8 cellular contexts compared by ENCODE assay signal in the genomic region with DNA sequence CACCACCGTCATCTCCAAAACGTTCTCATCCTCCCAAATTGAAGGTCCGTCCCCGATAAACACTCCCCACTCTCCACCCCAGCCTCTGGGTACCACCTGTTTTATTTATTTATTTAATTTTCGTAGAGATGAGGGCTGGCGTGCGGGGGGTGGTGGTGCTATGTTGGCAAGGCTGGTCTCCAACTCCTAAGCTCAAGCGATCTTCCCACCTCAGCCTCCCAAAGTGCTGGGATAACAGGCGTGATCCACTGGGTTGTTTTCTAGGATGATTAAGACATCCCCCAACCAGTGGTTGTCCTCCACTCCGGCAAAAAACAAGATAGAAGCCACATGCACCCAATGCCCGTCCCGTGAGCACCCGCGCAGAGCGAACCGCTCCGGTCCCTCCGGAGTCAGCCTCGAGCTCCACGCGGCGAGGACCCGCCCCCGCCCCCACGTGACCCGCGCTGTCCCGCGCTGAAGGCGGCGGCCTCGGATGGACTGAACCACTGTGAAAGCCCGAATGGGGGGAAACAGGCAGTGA. TPM values are rescaled to one million over a fixed set of nuclear protein-coding genes. Genes with fewer than 3 reads are reported as not detected.
DNase-seq lines count a peak whose midpoint lies in the region; FAIRE-seq and TF ChIP-seq lines count a peak whose summit lies in the region.

No MANE protein-coding gene starts in this region.

- peak in 1 of 2 donors; percentile 43 for TF ChIP-seq POLR2A in thyroid gland (IDR thresholded peaks at IDR 0.05)

- H3K4me3 ChIP-seq in osteoblast (ENCODE audit: insufficient read depth, low read length) (peak overlapping the region; percentile 96), thyroid gland (replicated peaks in 1 of 3) (peak overlapping the region; percentile 0 to 96 (median 8))

- H3K27ac ChIP-seq in osteoblast (ENCODE audit: low read depth, low read length) (peak overlapping the region; percentile 100), thyroid gland (peak overlapping the region; percentile 99 to 100 (median 99))

- TF ChIP-seq CTCF in GM20000 (IDR thresholded peaks at IDR 0.05; ENCODE audit: extremely low read depth, missing control alignments) (no peak), osteoblast (IDR thresholded peaks at IDR 0.05; ENCODE audit: extremely low read depth, low read depth, low read length) (no peak), thyroid gland (IDR thresholded peaks at IDR 0.05) (no peak)

- 3 to 9% methylated on average over 14 to 23 of the region's 33 CpGs for WGBS in thyroid gland, 2 donors

- intact Hi-C loops in thyroid gland (cut with DNase I), result loop anchor here (10.0 kb wide), 2 partner anchors 109 to 779 kb away; a partner anchor contains a TSS

- no peak for FAIRE-seq in RCC 7860 (lab: Jason Lieb, UNC)

- H2AFZ ChIP-seq in osteoblast (ENCODE audit: low read length), result peak overlapping the region; percentile 97

- peaks cover 59% of the 10 kb centered on the region for H3K79me2 ChIP-seq in osteoblast (ENCODE audit: insufficient read depth, low read length)

- H3K36me3 ChIP-seq in osteoblast (ENCODE audit: insufficient read depth, low read length) (peaks cover 20% of the 10 kb centered on the region), thyroid gland (no peaks in the 10 kb centered on the region)

- DNase-seq in DMS79 (lab: John Stamatoyannopoulos, UW), result peak; percentile 72
- DNase-seq in GM20000 (ENCODE audit: low spot score), result peak; percentile 95
- DNase-seq in HT-29 (ENCODE audit: low spot score), result peak; percentile 94
- peak; percentile 70 for DNase-seq in RCC 7860 (ENCODE audit: low spot score)
- DNase-seq in activated gamma-delta T cell treated with anti-CD3 and anti-CD28 coated beads, Interleukin-2, amount 50 U/mL, for 16 hours (ENCODE audit: low read depth), result peak; percentile 86
- DNase-seq in globus pallidus (ENCODE audit: low spot score), result peak; percentile 89
- peak; percentile 99 for DNase-seq in osteoblast (ENCODE audit: insufficient read length, low spot score, missing footprints)
- DNase-seq in thyroid gland, result peak; percentile 88 to 89

- peak overlapping the region; percentile 94 for H3K4me2 ChIP-seq in osteoblast (ENCODE audit: insufficient read depth, low read length)

- H3K27me3 ChIP-seq in osteoblast (ENCODE audit: insufficient read depth, low read length) (no peaks in the 10 kb centered on the region), thyroid gland (no peaks in the 10 kb centered on the region)

- H3K9me3 ChIP-seq in osteoblast (ENCODE audit: low read depth, low read length), result no peaks in the 10 kb centered on the region
- no peaks in the 10 kb centered on the region for H3K9me3 ChIP-seq in thyroid gland

- H4K20me1 ChIP-seq in osteoblast (ENCODE audit: insufficient read depth, low read length), result peaks cover 30% of the 10 kb centered on the region

- H3K4me1 ChIP-seq in osteoblast (ENCODE audit: insufficient read depth, low read length) (peaks cover 26% of the 10 kb centered on the region), thyroid gland (peaks cover 16 to 23% of the 10 kb centered on the region in 2 donors)

RNA-seq across cellular contexts. Expression of a gene that starts 0.9 kb away (rescaled TPM):
- 430 and 463 TPM in 2 replicates for total RNA-seq in HT-29 (2014; rRNA removed; shearing (Covaris generic))
- total RNA-seq in osteoblast (151 and 176 TPM in 2 replicates), thyroid gland (100 to 1,000 TPM in 3 of 4 donors, 10 to 100 TPM in 1; 89.4 to 122 (median 111) TPM)

RNA-seq across cellular contexts. Expression of a gene that starts 39.5 kb away (rescaled TPM):
- total RNA-seq in HT-29 (2014; rRNA removed; shearing (Covaris generic)), result 41.7 and 44.0 TPM in 2 replicates
- total RNA-seq in osteoblast (16.3 and 25.0 TPM in 2 replicates), thyroid gland (10 to 100 TPM; 12.0 to 40.5 (median 23.4) TPM)

RNA-seq across cellular contexts. Expression of a gene that starts 49.7 kb away (rescaled TPM):
- total RNA-seq in HT-29 (2014; rRNA removed; shearing (Covaris generic)), result 14.5 and 24.7 TPM in 2 replicates
- total RNA-seq in osteoblast (3.8 and 4.0 TPM in 2 replicates), thyroid gland (10 to 100 TPM; 15.3 to 24.2 (median 19.2) TPM)

Comparison
In these comparisons a context has a peak if more than half of its experiments do, and no peak if none do; other contexts are left out.
1. Peak in every context shown above with its lines: DNase-seq, H3K4me3 ChIP-seq and H3K27ac ChIP-seq.